Comparison of ENCODE assay signal across 22 cellular contexts in genomic region chr22:31238057-31238456, GRCh38. TPM values are rescaled to one million over a fixed set of nuclear protein-coding genes. Genes with fewer than 3 reads are reported as not detected.
DNase-seq lines count a peak whose midpoint lies in the region; ATAC-seq and TF ChIP-seq lines count a peak whose summit lies in the region.
"Had no signal": no experiment of that assay in that cellular context is flagged by ENCODE, and none has a peak within 500 bp of the region (broad histone marks: within the 10 kb centered on the region; RNA-seq: fewer than 3 reads in every experiment).

No MANE protein-coding gene starts in this region.

- intact Hi-C loops in activated CD8-positive, alpha-beta T cell treated with anti-CD3 and anti-CD28 coated beads for 36 hours (cut with micrococcal nuclease) = no loop called here
- intact Hi-C loops in left ventricle myocardium superior (cut with micrococcal nuclease) = no loop called here

- peaks cover 1% of the 10 kb centered on the region for H3K36me3 Mint-ChIP-seq in activated CD8-positive, alpha-beta T cell treated with anti-CD3 and anti-CD28 coated beads for 36 hours (ENCODE audit: low read depth)
- peaks cover 16% of the 10 kb centered on the region for H3K36me3 Mint-ChIP-seq in activated CD8-positive, alpha-beta T cell treated with anti-CD3 and anti-CD28 coated beads, Interleukin-2, amount 10 ng/mL, durations not matched to agents 7 days and 5 days (ENCODE audit: low read depth)

- no peak overlapping the region for H3K27ac Mint-ChIP-seq in activated CD8-positive, alpha-beta T cell treated with anti-CD3 and anti-CD28 coated beads for 36 hours
- H3K27ac Mint-ChIP-seq in activated CD8-positive, alpha-beta T cell treated with anti-CD3 and anti-CD28 coated beads, Interleukin-2, amount 10 ng/mL, durations not matched to agents 7 days and 5 days = no peak overlapping the region
- H3K27ac Mint-ChIP-seq: activated naive CD4-positive, alpha-beta T cell treated with anti-CD3 and anti-CD28 coated beads, Interleukin-2, amount 50 U/mL, for 24 hours had no signal

- H3K9me3 Mint-ChIP-seq in activated CD8-positive, alpha-beta T cell treated with anti-CD3 and anti-CD28 coated beads for 36 hours = no peaks in the 10 kb centered on the region
- no peaks in the 10 kb centered on the region for H3K9me3 Mint-ChIP-seq in activated CD8-positive, alpha-beta T cell treated with anti-CD3 and anti-CD28 coated beads, Interleukin-2, amount 10 ng/mL, durations not matched to agents 7 days and 5 days (ENCODE audit: insufficient read depth)
- H3K9me3 Mint-ChIP-seq: activated naive CD4-positive, alpha-beta T cell treated with anti-CD3 and anti-CD28 coated beads, Interleukin-2, amount 50 U/mL, for 24 hours; IgD-negative memory B cell; naive B cell had no signal

- peaks cover 16% of the 10 kb centered on the region for H3K4me1 Mint-ChIP-seq in activated CD8-positive, alpha-beta T cell treated with anti-CD3 and anti-CD28 coated beads for 36 hours (ENCODE audit: low read depth)
- peaks cover 29% of the 10 kb centered on the region for H3K4me1 Mint-ChIP-seq in activated CD8-positive, alpha-beta T cell treated with anti-CD3 and anti-CD28 coated beads, Interleukin-2, amount 10 ng/mL, durations not matched to agents 7 days and 5 days (ENCODE audit: low read depth)

- CTCF ChIA-PET in activated CD8-positive, alpha-beta T cell treated with anti-CD3 and anti-CD28 coated beads for 36 hours (lab: Charles Lee) = interaction anchor here (2.4 kb wide), 1 partner anchor 35 kb away, joined by 9 read pairs; no protein-coding TSS in a partner anchor
- CTCF ChIA-PET in activated CD8-positive, alpha-beta T cell treated with anti-CD3 and anti-CD28 coated beads, Interleukin-2, amount 10 ng/mL, durations not matched to agents 7 days and 5 days (lab: Charles Lee) = no interaction called here

- no peaks in the 10 kb centered on the region for H3K27me3 Mint-ChIP-seq in activated CD8-positive, alpha-beta T cell treated with anti-CD3 and anti-CD28 coated beads for 36 hours
- H3K27me3 Mint-ChIP-seq in activated CD8-positive, alpha-beta T cell treated with anti-CD3 and anti-CD28 coated beads, Interleukin-2, amount 10 ng/mL, durations not matched to agents 7 days and 5 days (ENCODE audit: low read depth) = no peaks in the 10 kb centered on the region
- H3K27me3 Mint-ChIP-seq: activated naive CD4-positive, alpha-beta T cell treated with anti-CD3 and anti-CD28 coated beads, Interleukin-2, amount 50 U/mL, for 24 hours; IgD-negative memory B cell; naive B cell had no signal

- DNase-seq in activated CD8-positive, alpha-beta T cell treated with anti-CD3 and anti-CD28 coated beads for 36 hours = no peak
- DNase-seq in activated CD8-positive, alpha-beta T cell treated with anti-CD3 and anti-CD28 coated beads, Interleukin-2, amount 10 ng/mL, durations not matched to agents 7 days and 5 days = no peak
- DNase-seq in GM19238 (ENCODE audit: insufficient read length, low spot score) (peak; percentile 35), M059J (ENCODE audit: low read depth) (peak; percentile 16), kidney tubule cell (ENCODE audit: low spot score) (peak; percentile 73), NCI-H2171 treated with DMSO at 0.1 percent for 48 hours (lab: John Stamatoyannopoulos, UW) (no peak), left ventricle myocardium superior (no peak), SKM-1 treated with dmso at 0.1 percent for 144 hours (lab: John Stamatoyannopoulos, UW; ENCODE audit: unreplicated experiment) (no peak)
- DNase-seq: activated T-cell treated with anti-CD3 and anti-CD28 coated beads, Interleukin-2, amount 50 U/mL, for 48 hours; effector memory CD4-positive, alpha-beta T cell; left colon; mesendoderm; naive B cell; NCI-H1694 treated with DMSO at 0.1 percent for 48 hours; NCI-H2227 treated with DMSO at 0.1 percent for 48 hours; NCI-H774; pancreas; sigmoid colon; SJCRH30; WERI-Rb-1 had no signal

- POLR2A ChIA-PET in activated CD8-positive, alpha-beta T cell treated with anti-CD3 and anti-CD28 coated beads for 36 hours (lab: Charles Lee) = no interaction called here
- POLR2A ChIA-PET in activated CD8-positive, alpha-beta T cell treated with anti-CD3 and anti-CD28 coated beads, Interleukin-2, amount 10 ng/mL, durations not matched to agents 7 days and 5 days (lab: Charles Lee) = no interaction called here

- ATAC-seq in activated CD8-positive, alpha-beta T cell treated with anti-CD3 and anti-CD28 coated beads for 36 hours = peak; percentile 34
- no peak for ATAC-seq in activated CD8-positive, alpha-beta T cell treated with anti-CD3 and anti-CD28 coated beads, Interleukin-2, amount 10 ng/mL, durations not matched to agents 7 days and 5 days
- ATAC-seq in left ventricle myocardium superior = no peak
- ATAC-seq: left colon, pancreas had no signal

- no peak overlapping the region for H3K4me3 Mint-ChIP-seq in activated CD8-positive, alpha-beta T cell treated with anti-CD3 and anti-CD28 coated beads for 36 hours
- H3K4me3 Mint-ChIP-seq in activated CD8-positive, alpha-beta T cell treated with anti-CD3 and anti-CD28 coated beads, Interleukin-2, amount 10 ng/mL, durations not matched to agents 7 days and 5 days = no peak overlapping the region
- H3K4me3 Mint-ChIP-seq: activated naive CD4-positive, alpha-beta T cell treated with anti-CD3 and anti-CD28 coated beads, Interleukin-2, amount 50 U/mL, for 24 hours had no signal

- no peak for TF ChIP-seq CTCF in activated CD8-positive, alpha-beta T cell treated with anti-CD3 and anti-CD28 coated beads for 36 hours (IDR thresholded peaks at IDR 0.05)

RNA-seq across cellular contexts. Expression of gene LIMK2, which starts 26.0 kb away (rescaled TPM):
- total RNA-seq in activated CD8-positive, alpha-beta T cell treated with anti-CD3 and anti-CD28 coated beads for 36 hours = 10 to 100 TPM; 23.2 to 25.5 TPM
- total RNA-seq in activated CD8-positive, alpha-beta T cell treated with anti-CD3 and anti-CD28 coated beads, Interleukin-2, amount 10 ng/mL, durations not matched to agents 7 days and 5 days = 10 to 100 TPM; 42.7 to 44.3 TPM
- total RNA-seq in M059J (2014; rRNA removed; shearing (Covaris generic)) = 5.5 and 6.8 TPM in 2 replicates
- total RNA-seq in left ventricle myocardium superior = 8.6 TPM

RNA-seq across cellular contexts. Expression of gene PIK3IP1, which starts 54.2 kb away (rescaled TPM):
- total RNA-seq in activated CD8-positive, alpha-beta T cell treated with anti-CD3 and anti-CD28 coated beads for 36 hours = 10 to 100 TPM; 18.2 to 19.6 TPM
- 10 to 100 TPM; 13.2 to 16.1 TPM for total RNA-seq in activated CD8-positive, alpha-beta T cell treated with anti-CD3 and anti-CD28 coated beads, Interleukin-2, amount 10 ng/mL, durations not matched to agents 7 days and 5 days
- total RNA-seq in M059J (2014; rRNA removed; shearing (Covaris generic)) = 1.0 and 1.9 TPM in 2 replicates
- total RNA-seq in left ventricle myocardium superior = 15.3 TPM

Comparison
In these comparisons a context has a peak if more than half of its experiments do, and no peak if none do; other contexts are left out.
1. DNase-seq: peak in GM19238 (single experiment), M059J (single experiment) and kidney tubule cell (single experiment); none in activated CD8-positive, alpha-beta T cell treated with anti-CD3 and anti-CD28 coated beads for 36 hours (single experiment), activated CD8-positive, alpha-beta T cell treated with anti-CD3 and anti-CD28 coated beads, Interleukin-2, amount 10 ng/mL, durations not matched to agents 7 days and 5 days (single experiment), NCI-H2171 treated with DMSO at 0.1 percent for 48 hours (single experiment), left ventricle myocardium superior (single experiment) and SKM-1 treated with dmso at 0.1 percent for 144 hours (single experiment).